9 cellular contexts compared by ENCODE assay signal in the genomic region with DNA sequence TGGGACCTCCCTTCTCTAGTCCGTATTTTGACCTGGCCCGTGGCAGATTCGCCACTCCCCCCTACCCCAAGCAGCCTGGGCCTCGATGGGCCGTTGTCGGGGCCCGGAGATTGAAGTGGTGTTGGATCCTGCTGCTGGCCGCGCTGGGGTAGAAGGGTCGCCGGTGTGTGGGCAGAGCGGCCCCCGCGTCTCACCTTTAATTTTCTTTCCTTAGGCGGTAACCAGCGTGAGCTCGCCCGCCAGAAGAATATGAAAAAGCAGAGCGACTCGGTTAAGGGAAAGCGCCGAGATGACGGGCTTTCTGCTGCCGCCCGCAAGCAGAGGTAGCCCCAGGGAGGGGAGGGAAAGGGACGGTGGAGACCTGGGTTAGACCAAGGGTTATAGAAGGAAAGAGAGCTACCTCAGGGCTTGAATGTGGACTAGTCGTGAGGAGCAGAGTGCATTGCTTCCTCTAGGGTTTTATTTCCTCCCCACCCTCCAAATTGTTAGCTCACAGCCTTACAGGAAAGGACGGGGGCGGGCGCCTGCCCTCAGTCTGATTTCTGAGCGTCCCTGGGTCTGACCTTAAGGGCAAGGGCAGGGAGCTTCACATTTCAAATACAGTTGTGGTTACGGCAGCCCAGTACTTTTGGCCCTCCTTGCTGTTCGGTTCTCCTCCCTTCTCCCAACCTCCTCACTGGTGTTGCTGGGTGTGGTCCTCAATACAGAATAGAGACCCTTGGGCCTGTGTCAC. TPM values are rescaled to one million over a fixed set of nuclear protein-coding genes. Genes with fewer than 3 reads are reported as not detected.
DNase-seq lines count a peak whose midpoint lies in the region; ATAC-seq, FAIRE-seq and TF ChIP-seq lines count a peak whose summit lies in the region.
"Had no signal": no experiment of that assay in that cellular context is flagged by ENCODE, and none has a peak within 500 bp of the region (broad histone marks: within the 10 kb centered on the region; RNA-seq: fewer than 3 reads in every experiment).

No MANE protein-coding gene starts in this region.

- POLR2A ChIA-PET in A673 (lab: Charles Lee; ENCODE audit: low non-redundant PET), result interaction anchor here (0.6 kb wide), 1 partner anchor 1313 kb away, joined by 10 read pairs; no protein-coding TSS in a partner anchor
- POLR2A ChIA-PET in WTC11 (lab: Charles Lee), result interaction anchor here (1.1 to 1.2 kb wide), 2 partner anchors 8 to 16 kb away, joined by 3 to 6 read pairs; a partner anchor contains a TSS
- POLR2A ChIA-PET in endothelial cell of umbilical vein (lab: Charles Lee), result interaction anchor here (0.9 kb wide), 1 partner anchor 8 kb away, joined by 3 read pairs; no protein-coding TSS in a partner anchor

- H2AFZ ChIP-seq in GM23248 (no peak overlapping the region), endothelial cell of umbilical vein (ENCODE audit: low read depth, low read length) (no peak overlapping the region)

- no peaks in the 10 kb centered on the region for H3K27me3 Mint-ChIP-seq in WTC11 (ENCODE audit: low read depth)

- peak overlapping the region; percentile 98 for H3K27ac Mint-ChIP-seq in WTC11

- CTCF ChIA-PET in A673 (lab: Charles Lee) (no interaction called here), WTC11 (lab: Charles Lee) (interaction anchor here (0.5 to 11.1 kb wide), 2 partner anchors 11 to 17 kb away, joined by 4 to 75 read pairs; a partner anchor contains a TSS), endothelial cell of umbilical vein (lab: Charles Lee) (interaction anchor here (1.0 to 2.1 kb wide), 4 partner anchors 12 to 32 kb away, joined by 3 to 12 read pairs (median 3); a partner anchor contains a TSS)

- no peak for TF ChIP-seq CTCF in A673 (conservative IDR thresholded peaks at IDR 0.05; ENCODE audit: low read depth, low read length)
- no peak for TF ChIP-seq CTCF in WTC11 (IDR thresholded peaks at IDR 0.05)
- TF ChIP-seq CTCF in endothelial cell of umbilical vein (IDR thresholded peaks at IDR 0.05; ENCODE audit: extremely low read depth in 1 of 2, insufficient read depth in 1 of 2, low read depth in 1 of 2, low read length in 2 of 2), result no peak

- 0 to 1% methylated on average over 33 of the region's 33 CpGs for WGBS in GM23248 (ENCODE audit: low coverage in 1 of 2, low lambda C conversion rate in 2 of 2, missing lambda C conversion rate in 2 of 2), 2 experiments
- 0 to 1% methylated on average over 33 of the region's 33 CpGs for WGBS in aorta, 2 donors

- H3K4me3 Mint-ChIP-seq in WTC11, result peak overlapping the region; percentile 97

- H3K4me1 ChIP-seq in A673 (ENCODE audit: insufficient read depth, low read length, poor library complexity, severe bottlenecking), result peaks cover 13% of the 10 kb centered on the region
- H3K4me1 ChIP-seq in GM23248 (ENCODE audit: insufficient read depth), result peaks cover 45% of the 10 kb centered on the region
- peaks cover 21% of the 10 kb centered on the region for H3K4me1 ChIP-seq in endothelial cell of umbilical vein (ENCODE audit: control insufficient read depth, extremely low read depth, insufficient read depth, low read length)
- H3K4me1 ChIP-seq in muscle layer of duodenum (ENCODE audit: control insufficient read depth in 1 of 2, insufficient read depth in 2 of 2, low read length in 2 of 2), result peaks cover 13 to 35% of the 10 kb centered on the region in 2 donors
- H3K4me1 ChIP-seq in aorta (ENCODE audit: control insufficient read depth in 1 of 2, insufficient read depth in 2 of 2, low read length in 2 of 2), result peaks cover 0 to 15% of the 10 kb centered on the region in 2 donors

- no peaks in the 10 kb centered on the region for H3K9me1 ChIP-seq in endothelial cell of umbilical vein (replicated peaks; ENCODE audit: control insufficient read depth, extremely low read depth, insufficient read depth, low read length)

- in situ Hi-C loops in GM23248 (cut with MboI), result no loop called here

- peak overlapping the region; percentile 97 for H3K27ac ChIP-seq in A673 (ENCODE audit: low read depth, low read length, poor library complexity, severe bottlenecking)
- peak overlapping the region; percentile 99 for H3K27ac ChIP-seq in GM23248
- H3K27ac ChIP-seq in endothelial cell of umbilical vein (ENCODE audit: insufficient read depth, low read depth, low read length), result peak overlapping the region; percentile 91
- peak overlapping the region; percentile 99 for H3K27ac ChIP-seq in muscle layer of duodenum (ENCODE audit: low read length)
- peak overlapping the region; percentile 49 to 63 for H3K27ac ChIP-seq in aorta (ENCODE audit: low read depth in 1 of 2, low read length in 2 of 2)

- FAIRE-seq in endothelial cell of umbilical vein (lab: Jason Lieb, UNC), result peak; percentile 84
- FAIRE-seq: islet of Langerhans had no signal

- BruUV-seq in A673 (replicated peaks; lab: Mats Ljungman, UMichigan) (no TSS peak), endothelial cell of umbilical vein (replicated peaks; lab: Mats Ljungman, UMichigan) (TSS peak; percentile 73)

- no peaks in the 10 kb centered on the region for H3K9me2 ChIP-seq in GM23248 (ENCODE audit: insufficient read depth)

- H3K4me3 ChIP-seq in A673 (ENCODE audit: low read depth, low read length, poor library complexity, severe bottlenecking) (peak overlapping the region; percentile 79), GM23248 (peak overlapping the region; percentile 94), endothelial cell of umbilical vein (replicated peaks in 1 of 3; ENCODE audit: insufficient read depth in 1 of 3, low read depth in 1 of 3, low read length in 3 of 3) (peak overlapping the region; percentile 73 to 82 (median 74)), muscle layer of duodenum (ENCODE audit: low read depth in 1 of 2, low read length in 2 of 2) (peak overlapping the region; percentile 86 to 88), aorta (ENCODE audit: low read length in 2 of 2) (peak overlapping the region; percentile 36 to 53)

- no peaks in the 10 kb centered on the region for H3K9me3 Mint-ChIP-seq in WTC11

- no peak for DNase-seq in A673 (ENCODE audit: low spot score)
- DNase-seq in GM23248, result peak; percentile 77
- peak; percentile 23 for DNase-seq in WTC11 (ENCODE audit: low spot score)
- DNase-seq in endothelial cell of umbilical vein (ENCODE audit: low read depth, low spot score), result peak; percentile 28
- peak in 1 of 2 donors; percentile 77 for DNase-seq in aorta
- DNase-seq in NCI-H748 (lab: John Stamatoyannopoulos, UW; ENCODE audit: unreplicated experiment), result no peak
- no peak for DNase-seq in cerebellum (ENCODE audit: low spot score)

- H3K79me2 ChIP-seq in GM23248 (ENCODE audit: insufficient read depth) (peaks cover 39% of the 10 kb centered on the region), endothelial cell of umbilical vein (ENCODE audit: control insufficient read depth, insufficient read depth, low read length) (peaks cover 31% of the 10 kb centered on the region)

- no peak for TF ChIP-seq POLR2A in endothelial cell of umbilical vein (IDR thresholded peaks at IDR 0.05; ENCODE audit: low read depth, low read length)

- H3K9me3 ChIP-seq in A673 (ENCODE audit: low read depth, low read length, poor library complexity, severe bottlenecking), result no peaks in the 10 kb centered on the region
- no peaks in the 10 kb centered on the region for H3K9me3 ChIP-seq in GM23248 (ENCODE audit: low read depth)
- no peaks in the 10 kb centered on the region for H3K9me3 ChIP-seq in endothelial cell of umbilical vein (replicated peaks; ENCODE audit: control insufficient read depth, insufficient read depth, low read length)
- no peaks in the 10 kb centered on the region for H3K9me3 ChIP-seq in muscle layer of duodenum (ENCODE audit: control insufficient read depth in 1 of 2, low read length in 2 of 2)
- no peaks in the 10 kb centered on the region for H3K9me3 ChIP-seq in aorta (ENCODE audit: control insufficient read depth, low read length)

- intact Hi-C loops in A673 (cut with micrococcal nuclease; ENCODE audit: unreplicated experiment), result no loop called here
- intact Hi-C loops in endothelial cell of umbilical vein (cut with micrococcal nuclease), result loop anchor here (1.0 kb wide), 2 partner anchors 16 to 31 kb away; a partner anchor contains a TSS
- intact Hi-C loops in aorta (cut with DNase I), result no loop called here

- peaks cover 39% of the 10 kb centered on the region for H3K36me3 Mint-ChIP-seq in WTC11

- H3K9ac ChIP-seq in GM23248 (peak overlapping the region; percentile 100), endothelial cell of umbilical vein (replicated peaks; ENCODE audit: extremely low read depth, insufficient read depth, low read length) (peak overlapping the region; percentile 99)

- peaks cover 45% of the 10 kb centered on the region for H3F3A ChIP-seq in GM23248 (ENCODE audit: insufficient read depth)

- H3K4me2 ChIP-seq in GM23248 (ENCODE audit: unreplicated experiment) (peak overlapping the region; percentile 85), endothelial cell of umbilical vein (ENCODE audit: insufficient read depth, low read length) (peak overlapping the region; percentile 82)

- ATAC-seq in WTC11 (no peak), aorta (ENCODE audit: low FRiP score) (peak; percentile 36)

- H3K36me3 ChIP-seq in A673 (ENCODE audit: insufficient read depth, low read length, poor library complexity, severe bottlenecking), result peaks cover 40% of the 10 kb centered on the region
- H3K36me3 ChIP-seq in GM23248 (ENCODE audit: low read depth), result peaks cover 19% of the 10 kb centered on the region
- peaks cover 21 to 26% of the 10 kb centered on the region in 2 experiments for H3K36me3 ChIP-seq in endothelial cell of umbilical vein (ENCODE audit: control insufficient read depth in 2 of 2, extremely low read depth in 1 of 2, insufficient read depth in 2 of 2, low read length in 2 of 2)
- peaks cover 38 to 39% of the 10 kb centered on the region in 2 donors for H3K36me3 ChIP-seq in muscle layer of duodenum (ENCODE audit: control insufficient read depth in 1 of 2, insufficient read depth in 2 of 2, low read length in 2 of 2)
- H3K36me3 ChIP-seq in aorta (ENCODE audit: control insufficient read depth in 1 of 2, insufficient read depth in 2 of 2, low read length in 1 of 2), result peaks cover 0 to 8% of the 10 kb centered on the region in 2 donors

- dilution Hi-C loops in endothelial cell of umbilical vein (cut with MboI; ENCODE audit: extremely low pct_ligation_motif_present, low sequenced_read_pairs), result no loop called here

- peaks cover 5% of the 10 kb centered on the region; the same call in 1 of the 2 replicates for H4K20me1 ChIP-seq in GM23248 (ENCODE audit: insufficient read depth)
- H4K20me1 ChIP-seq in endothelial cell of umbilical vein (replicated peaks; ENCODE audit: control insufficient read depth, extremely low read depth, insufficient read depth, low read length), result no peaks in the 10 kb centered on the region

- H3K27me3 ChIP-seq in A673 (replicated peaks; ENCODE audit: insufficient read depth, low read depth, low read length, poor library complexity) (no peaks in the 10 kb centered on the region), GM23248 (replicated peaks; ENCODE audit: insufficient read depth) (no peaks in the 10 kb centered on the region), endothelial cell of umbilical vein (ENCODE audit: control insufficient read depth in 2 of 2, insufficient read depth in 2 of 2, low read length in 2 of 2) (no peaks in the 10 kb centered on the region), muscle layer of duodenum (ENCODE audit: low read depth, low read length) (no peaks in the 10 kb centered on the region), aorta (ENCODE audit: control insufficient read depth in 1 of 2, insufficient read depth in 2 of 2, low read length in 1 of 2) (no peaks in the 10 kb centered on the region)

- H3K4me1 Mint-ChIP-seq in WTC11, result peaks cover 43% of the 10 kb centered on the region

RNA-seq across cellular contexts. Expression of a gene that starts 0.8 kb away (rescaled TPM):
- total RNA-seq in A673 (2021) (632 and 654 TPM in 2 replicates), WTC11 (2021) (694 to 788 TPM (median 775 TPM) in 3 replicates), endothelial cell of umbilical vein (897 and 970 TPM in 2 replicates), aorta (100 to 1,000 TPM; 733 to 789 TPM), cerebellum (71.6 TPM)
- total RNA-seq in GM23248 (2014; rRNA removed; shearing (Covaris generic)), result 996 and 1,573 TPM in 2 replicates
- polyA plus RNA-seq in GM23248 (2016; fragmentation: Nextera tagmentation; extraction: Ambion mirVana) (3,240 and 3,311 TPM in 2 replicates), endothelial cell of umbilical vein (1,481 and 1,573 TPM in 2 replicates), aorta (1,000 to 10,000 TPM; 1,795 to 2,327 TPM)
- polyA plus RNA-seq in endothelial cell of umbilical vein (2011; cell fraction: cytosol; rRNA removed), result 2,189 and 2,672 TPM in 2 replicates
- 661 and 734 TPM in 2 replicates for polyA plus RNA-seq in endothelial cell of umbilical vein (2011; cell fraction: nucleus; rRNA removed)
- 889 and 1,037 TPM in 2 replicates for polyA plus RNA-seq in endothelial cell of umbilical vein (2012)
- polyA minus RNA-seq in endothelial cell of umbilical vein, result 468 and 471 TPM in 2 replicates
- 249 TPM for polyA minus RNA-seq in endothelial cell of umbilical vein (2011; cell fraction: cytosol; rRNA and poly(A)+ RNA removed)
- polyA minus RNA-seq in endothelial cell of umbilical vein (2011; cell fraction: nucleus; rRNA and poly(A)+ RNA removed), result 84.4 and 109 TPM in 2 replicates

RNA-seq across cellular contexts. Expression of a gene that starts 7.1 kb away (rescaled TPM):
- total RNA-seq in A673 (2021), result 0.33 TPM in 1 of 2 replicates, not detected in the other
- total RNA-seq in GM23248 (2014; rRNA removed; shearing (Covaris generic)), result not detected in 2 replicates
- not detected in 2 replicates for polyA plus RNA-seq in GM23248 (2016; fragmentation: Nextera tagmentation; extraction: Ambion mirVana)
- total RNA-seq in WTC11 (2021), result 0.09 to 0.16 TPM in 2 of 3 replicates, not detected in the other
- 0.12 TPM in 1 of 2 replicates, not detected in the other for total RNA-seq in endothelial cell of umbilical vein
- 0.05 TPM in 1 of 2 replicates, not detected in the other for polyA plus RNA-seq in endothelial cell of umbilical vein
- 0.03 TPM in 1 of 2 replicates, not detected in the other for polyA plus RNA-seq in endothelial cell of umbilical vein (2011; cell fraction: cytosol; rRNA removed)
- polyA plus RNA-seq in endothelial cell of umbilical vein (2011; cell fraction: nucleus; rRNA removed), result 0.13 and 0.24 TPM in 2 replicates
- polyA plus RNA-seq in endothelial cell of umbilical vein (2012), result not detected in 2 replicates
- 0.29 TPM in 1 of 2 replicates, not detected in the other for polyA minus RNA-seq in endothelial cell of umbilical vein
- polyA minus RNA-seq in endothelial cell of umbilical vein (2011; cell fraction: cytosol; rRNA and poly(A)+ RNA removed), result not detected
- 0.48 TPM in 1 of 2 replicates, not detected in the other for polyA minus RNA-seq in endothelial cell of umbilical vein (2011; cell fraction: nucleus; rRNA and poly(A)+ RNA removed)
- total RNA-seq in aorta, result not detected
- polyA plus RNA-seq in aorta, result under 1 TPM; 0.43 to 0.88 TPM
- not detected for total RNA-seq in cerebellum

RNA-seq across cellular contexts. Expression of a gene that starts 7.5 kb away (rescaled TPM):
- 33.6 and 34.9 TPM in 2 replicates for total RNA-seq in A673 (2021)
- total RNA-seq in GM23248 (2014; rRNA removed; shearing (Covaris generic)), result 0.76 and 8.2 TPM in 2 replicates
- polyA plus RNA-seq in GM23248 (2016; fragmentation: Nextera tagmentation; extraction: Ambion mirVana), result 14.0 and 19.9 TPM in 2 replicates
- total RNA-seq in WTC11 (2021), result 17.3 to 22.0 TPM (median 19.9 TPM) in 3 replicates
- total RNA-seq in endothelial cell of umbilical vein, result 17.8 and 19.7 TPM in 2 replicates
- polyA plus RNA-seq in endothelial cell of umbilical vein, result 3.6 and 5.2 TPM in 2 replicates
- 3.6 and 3.7 TPM in 2 replicates for polyA plus RNA-seq in endothelial cell of umbilical vein (2011; cell fraction: cytosol; rRNA removed)
- 16.0 and 18.6 TPM in 2 replicates for polyA plus RNA-seq in endothelial cell of umbilical vein (2011; cell fraction: nucleus; rRNA removed)
- 2.8 and 5.2 TPM in 2 replicates for polyA plus RNA-seq in endothelial cell of umbilical vein (2012)
- 5.0 and 11.6 TPM in 2 replicates for polyA minus RNA-seq in endothelial cell of umbilical vein
- polyA minus RNA-seq in endothelial cell of umbilical vein (2011; cell fraction: cytosol; rRNA and poly(A)+ RNA removed), result 28.8 TPM
- 11.1 and 15.1 TPM in 2 replicates for polyA minus RNA-seq in endothelial cell of umbilical vein (2011; cell fraction: nucleus; rRNA and poly(A)+ RNA removed)
- 10 to 100 TPM; 12.6 to 16.3 TPM for total RNA-seq in aorta
- polyA plus RNA-seq in aorta, result 10 to 100 TPM in 1 of 2 donors, 1 to 10 TPM in 1; 3.0 to 31.6 TPM
- total RNA-seq in cerebellum, result 8.9 TPM

RNA-seq across cellular contexts. Expression of a gene that starts 16.2 kb away (rescaled TPM):
- total RNA-seq in A673 (2021) (1.7 and 3.0 TPM in 2 replicates), WTC11 (2021) (8.1 to 9.0 TPM (median 8.8 TPM) in 3 replicates), endothelial cell of umbilical vein (2.4 and 3.6 TPM in 2 replicates), aorta (1 to 10 TPM; 2.5 to 4.5 TPM), cerebellum (0.73 TPM)
- total RNA-seq in GM23248 (2014; rRNA removed; shearing (Covaris generic)), result 5.2 and 6.4 TPM in 2 replicates
- polyA plus RNA-seq in GM23248 (2016; fragmentation: Nextera tagmentation; extraction: Ambion mirVana) (1.4 and 1.5 TPM in 2 replicates), endothelial cell of umbilical vein (2.9 and 3.1 TPM in 2 replicates), aorta (1 to 10 TPM; 7.8 to 7.9 TPM)
- 1.7 and 1.8 TPM in 2 replicates for polyA plus RNA-seq in endothelial cell of umbilical vein (2011; cell fraction: cytosol; rRNA removed)
- polyA plus RNA-seq in endothelial cell of umbilical vein (2011; cell fraction: nucleus; rRNA removed), result 4.1 and 7.0 TPM in 2 replicates
- polyA plus RNA-seq in endothelial cell of umbilical vein (2012), result 1.1 and 1.6 TPM in 2 replicates
- polyA minus RNA-seq in endothelial cell of umbilical vein, result 6.9 and 9.4 TPM in 2 replicates
- 3.9 TPM for polyA minus RNA-seq in endothelial cell of umbilical vein (2011; cell fraction: cytosol; rRNA and poly(A)+ RNA removed)
- 1.8 and 2.7 TPM in 2 replicates for polyA minus RNA-seq in endothelial cell of umbilical vein (2011; cell fraction: nucleus; rRNA and poly(A)+ RNA removed)

RNA-seq across cellular contexts. Expression of a gene that starts 31.6 kb away (rescaled TPM):
- 43.2 and 45.4 TPM in 2 replicates for total RNA-seq in A673 (2021)
- 14.4 and 24.6 TPM in 2 replicates for total RNA-seq in GM23248 (2014; rRNA removed; shearing (Covaris generic))
- 30.2 and 33.1 TPM in 2 replicates for polyA plus RNA-seq in GM23248 (2016; fragmentation: Nextera tagmentation; extraction: Ambion mirVana)
- total RNA-seq in WTC11 (2021), result 32.4 to 36.0 TPM (median 34.6 TPM) in 3 replicates
- 29.3 and 30.5 TPM in 2 replicates for total RNA-seq in endothelial cell of umbilical vein
- 11.5 and 12.9 TPM in 2 replicates for polyA plus RNA-seq in endothelial cell of umbilical vein
- polyA plus RNA-seq in endothelial cell of umbilical vein (2011; cell fraction: cytosol; rRNA removed), result 14.6 and 16.7 TPM in 2 replicates
- 22.2 and 23.1 TPM in 2 replicates for polyA plus RNA-seq in endothelial cell of umbilical vein (2011; cell fraction: nucleus; rRNA removed)
- 27.9 and 35.6 TPM in 2 replicates for polyA plus RNA-seq in endothelial cell of umbilical vein (2012)
- polyA minus RNA-seq in endothelial cell of umbilical vein, result 12.4 and 13.4 TPM in 2 replicates
- polyA minus RNA-seq in endothelial cell of umbilical vein (2011; cell fraction: cytosol; rRNA and poly(A)+ RNA removed), result 23.7 TPM
- 10.2 and 13.2 TPM in 2 replicates for polyA minus RNA-seq in endothelial cell of umbilical vein (2011; cell fraction: nucleus; rRNA and poly(A)+ RNA removed)
- total RNA-seq in aorta, result 10 to 100 TPM; 20.1 to 20.6 TPM
- polyA plus RNA-seq in aorta, result 10 to 100 TPM; 13.7 to 19.2 TPM
- 16.4 TPM for total RNA-seq in cerebellum

Comparison
In these comparisons a context has a peak if more than half of its experiments do, and no peak if none do; other contexts are left out.
1. DNase-seq: peak in GM23248 (single experiment), WTC11 (single experiment) and endothelial cell of umbilical vein (single experiment); none in A673 (single experiment), NCI-H748 (single experiment) and cerebellum (single experiment).
2. Peak in every context shown above with its lines, with median percentiles within 50 percentile points of each other: H3K27ac ChIP-seq and H3K4me3 ChIP-seq.